Comparison of ENCODE assay signal across 21 cellular contexts in the genomic region with DNA sequence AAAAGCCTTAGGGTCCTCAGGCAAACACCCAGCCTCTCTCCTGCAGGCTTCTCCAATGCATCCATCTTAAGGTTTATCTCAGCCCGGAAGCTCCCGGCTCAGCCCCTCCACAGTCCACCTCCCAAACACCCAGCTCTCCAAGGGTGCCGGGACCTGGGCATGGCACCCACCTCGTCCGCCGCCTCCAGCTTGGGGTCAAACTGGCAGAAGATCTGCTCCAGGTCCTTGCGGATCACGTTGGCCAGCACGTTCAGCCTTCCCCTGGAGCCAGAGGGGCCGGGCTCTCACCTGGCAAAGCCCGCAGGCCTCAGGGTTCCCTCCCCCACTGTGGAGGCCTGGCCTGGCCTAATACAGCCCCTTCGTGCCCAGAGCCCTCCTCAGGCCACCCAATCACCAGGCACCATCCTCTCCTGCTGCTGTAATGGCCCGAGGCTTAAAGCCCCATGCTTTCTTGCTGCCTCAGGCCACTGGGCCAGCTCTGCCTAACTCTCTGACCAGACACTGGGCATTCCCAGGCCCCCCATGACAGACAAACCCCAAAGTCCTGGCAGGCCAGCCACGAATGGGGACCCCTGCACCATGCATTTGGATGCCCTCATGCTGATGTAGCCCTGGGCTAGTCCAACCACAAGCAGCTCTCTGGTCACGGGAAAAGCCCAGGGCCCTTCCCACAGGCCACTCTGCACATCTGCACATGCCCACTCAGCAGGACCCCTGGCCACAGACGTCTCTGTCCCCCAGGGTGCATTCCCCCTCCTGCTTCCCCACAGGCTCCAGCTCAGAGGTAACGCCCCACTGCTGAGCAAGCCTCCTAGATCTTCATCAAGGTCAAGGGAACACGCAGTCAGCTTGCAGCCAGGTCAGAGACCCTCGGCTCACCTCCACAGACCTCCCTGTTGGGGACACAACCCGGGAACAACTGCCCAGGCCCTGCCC. TPM values are rescaled to one million over a fixed set of nuclear protein-coding genes. Genes with fewer than 3 reads are reported as not detected.
"Had no signal": no experiment of that assay in that cellular context is flagged by ENCODE, and none has a peak within 500 bp of the region (broad histone marks: within the 10 kb centered on the region; RNA-seq: fewer than 3 reads in every experiment).

No MANE protein-coding gene starts in this region.

- H3K27me3 ChIP-seq: ascending aorta, brain microvascular endothelial cell, neural progenitor cell, upper lobe of left lung had no signal

- H3K36me3 ChIP-seq: ascending aorta, brain microvascular endothelial cell, gastroesophageal sphincter, heart left ventricle, neural progenitor cell, upper lobe of left lung had no signal

- H3K4me1 ChIP-seq: ascending aorta, gastroesophageal sphincter, heart left ventricle, neural progenitor cell, upper lobe of left lung had no signal

- DNase-seq: activated B cell treated with CpG ODN at 0.5 μM for 24 hours; activated CD4-positive, alpha-beta T cell treated with anti-CD3 and anti-CD28 coated beads for 36 hours; activated CD4-positive, alpha-beta T cell treated with anti-CD3 and anti-CD28 coated beads, Interleukin-2, amount 50 U/mL, for 48 hours; activated gamma-delta T cell treated with Interleukin-2 at 50 U/mL for 16 hours; brain microvascular endothelial cell; central memory CD4-positive, alpha-beta T cell; effector memory CD8-positive, alpha-beta T cell; heart left ventricle; kidney; stimulated activated CD4-positive, alpha-beta T cell treated with anti-CD3 and anti-CD28 coated beads, Interleukin-4, amount 100 ng/mL, for 24 hours; stimulated activated naive CD4-positive, alpha-beta T cell treated with Interleukin-2 at 50 U/mL for 16 hours; SW 1271; T-helper 17 cell had no signal

- H3K27ac ChIP-seq: ascending aorta, brain microvascular endothelial cell, gastroesophageal sphincter, heart left ventricle, neural progenitor cell, upper lobe of left lung had no signal

- H3K4me3 ChIP-seq: ascending aorta, gastroesophageal sphincter, heart left ventricle, neural progenitor cell, upper lobe of left lung had no signal

- H3K9me3 ChIP-seq: ascending aorta, gastroesophageal sphincter, heart left ventricle, upper lobe of left lung had no signal

- ATAC-seq: activated CD4-positive, alpha-beta T cell treated with anti-CD3 and anti-CD28 coated beads for 36 hours; activated naive CD4-positive, alpha-beta T cell treated with anti-CD3 and anti-CD28 coated beads, Interleukin-2, amount 50 U/mL, for 72 hours; effector memory CD8-positive, alpha-beta T cell; gastroesophageal sphincter; heart left ventricle; naive thymus-derived CD8-positive, alpha-beta T cell; T-helper 17 cell had no signal

RNA-seq across cellular contexts. Expression of gene OGDHL, which starts 12.3 kb away (rescaled TPM):
- total RNA-seq: activated B cell treated with CpG ODN at 0.5 μM for 24 hours; ascending aorta; naive thymus-derived CD8-positive, alpha-beta T cell; posterior vena cava; subcutaneous adipose tissue; T-helper 17 cell had no signal
- polyA plus RNA-seq: naive thymus-derived CD8-positive, alpha-beta T cell had no signal
